In the genomic region with DNA sequence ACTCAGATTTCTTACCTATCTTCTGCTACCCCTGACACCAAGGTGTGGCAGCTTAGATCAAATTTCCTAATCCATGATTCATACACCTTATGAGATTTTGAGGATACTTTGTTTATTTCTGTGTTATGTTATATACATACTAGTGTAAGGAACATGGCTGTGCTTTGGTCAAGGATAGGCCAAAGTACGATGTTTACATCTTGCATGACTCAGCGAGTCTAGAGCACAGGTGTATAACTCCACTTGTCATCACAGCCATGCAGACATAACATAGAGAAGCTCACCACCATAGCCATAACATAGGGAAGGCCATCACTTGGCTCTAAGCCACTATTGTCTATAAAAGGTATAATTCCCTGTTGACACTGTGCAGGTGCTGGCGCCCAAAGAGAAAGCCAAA, we compare ENCODE assay signal across 31 cellular contexts.
A peak's percentile ranks its signal among the peaks of the same experiment; 100 is the strongest.
DNase-seq lines count a peak whose midpoint lies in the region; ATAC-seq and TF ChIP-seq lines count a peak whose summit lies in the region.
"Had no signal": no experiment of that assay in that cellular context is flagged by ENCODE, and none has a peak within 500 bp of the region (broad histone marks: within the 10 kb centered on the region; RNA-seq: fewer than 3 reads in every experiment).

No MANE protein-coding gene starts in this region.

- no peak for TF ChIP-seq POLR2A in heart left ventricle (IDR thresholded peaks at IDR 0.05)

- H3K27ac ChIP-seq in heart left ventricle, result no peak overlapping the region
- H3K27ac ChIP-seq: ascending aorta, BLaER1, heart right ventricle, neural progenitor cell, upper lobe of left lung had no signal

- ATAC-seq in HG03469 (IDR thresholded peaks at IDR 0.05; ENCODE audit: unreplicated experiment) (no peak), GM21825 (IDR thresholded peaks at IDR 0.05; ENCODE audit: unreplicated experiment) (no peak), heart left ventricle (no peak)
- ATAC-seq: effector memory CD8-positive, alpha-beta T cell; heart right ventricle; right cardiac atrium; stimulated activated effector memory CD8-positive, alpha-beta T cell treated with anti-CD3 and anti-CD28 coated beads, Interleukin-12 subunit alpha, Interleukin-12 subunit beta, amount 100 ng/mL, for 72 hours had no signal

- intact Hi-C loops in heart left ventricle (cut with DNase I), result no loop called here

- H3K27me3 ChIP-seq in heart left ventricle, result no peaks in the 10 kb centered on the region
- H3K27me3 ChIP-seq: ascending aorta, BLaER1, heart right ventricle, neural progenitor cell, upper lobe of left lung had no signal

- no peak overlapping the region for H3K4me3 ChIP-seq in heart left ventricle
- H3K4me3 ChIP-seq: ascending aorta, BLaER1, heart right ventricle, neural progenitor cell, upper lobe of left lung had no signal

- DNase-seq in COLO668 (lab: John Stamatoyannopoulos, UW; ENCODE audit: unreplicated experiment) (peak; percentile 78), DMS53 treated with DMSO at 0.1 percent for 48 hours (lab: John Stamatoyannopoulos, UW; ENCODE audit: unreplicated experiment) (peak; percentile 99), NCI-H510A (lab: John Stamatoyannopoulos, UW) (peak; percentile 79), SHP77 treated with DMSO at 0.1 percent for 48 hours (lab: John Stamatoyannopoulos, UW) (peak; percentile 63), heart left ventricle (no peak)
- DNase-seq in stimulated activated CD4-positive, alpha-beta T cell treated with anti-CD3 and anti-CD28 coated beads, Interleukin-2, amount 100 ng/mL, for 48 hours, result no peak
- DNase-seq: activated CD4-positive, alpha-beta T cell treated with anti-CD3 and anti-CD28 coated beads for 4 hours; activated CD8-positive, alpha-beta memory T cell treated with anti-CD3 and anti-CD28 coated beads for 24 hours; activated gamma-delta T cell; activated naive CD8-positive, alpha-beta T cell treated with anti-CD3 and anti-CD28 coated beads, Interleukin-2, amount 10 ng/mL, durations not matched to agents 7 days and 5 days; activated T-cell treated with anti-CD3 and anti-CD28 coated beads, Interleukin-2, amount 50 U/mL, for 1 hour; caudate nucleus; cortex of kidney; effector memory CD8-positive, alpha-beta T cell; erythroblast; foreskin fibroblast; H9; heart right ventricle; KBM-7; mammary epithelial cell; NCI-H524 treated with DMSO at 0.1 percent for 48 hours; right cardiac atrium; stimulated activated CD4-positive, alpha-beta T cell treated with anti-CD3 and anti-CD28 coated beads, Interleukin-12 subunit alpha, Interleukin-12 subunit beta, amount 100 ng/mL, for 4 hours; stimulated activated CD4-positive, alpha-beta T cell treated with anti-CD3 and anti-CD28 coated beads, Interleukin-4, amount 100 ng/mL, for 24 hours had no signal

- no peaks in the 10 kb centered on the region for H3K4me1 ChIP-seq in heart left ventricle
- H3K4me1 ChIP-seq: ascending aorta, BLaER1, neural progenitor cell had no signal

- peaks cover 0 to 43% (median 8%) of the 10 kb centered on the region in 9 donors for H3K36me3 ChIP-seq in heart left ventricle
- H3K36me3 ChIP-seq: ascending aorta, BLaER1, neural progenitor cell had no signal

- no peak for TF ChIP-seq CTCF in heart left ventricle (IDR thresholded peaks at IDR 0.05)

- 88 to 93% (median 91%) methylated on average over 3 of the region's 3 CpGs for WGBS in heart left ventricle, 4 donors

- no peaks in the 10 kb centered on the region for H3K9me3 ChIP-seq in heart left ventricle
- H3K9me3 ChIP-seq: ascending aorta, BLaER1, heart right ventricle, upper lobe of left lung had no signal

Comparison
In these comparisons a context has a peak if more than half of its experiments do, and no peak if none do; other contexts are left out.
1. DNase-seq: peak in COLO668 (single experiment), DMS53 treated with DMSO at 0.1 percent for 48 hours (single experiment), NCI-H510A (single experiment) and SHP77 treated with DMSO at 0.1 percent for 48 hours (single experiment); none in stimulated activated CD4-positive, alpha-beta T cell treated with anti-CD3 and anti-CD28 coated beads, Interleukin-2, amount 100 ng/mL, for 48 hours (0 of 2) and heart left ventricle (0 of 5).